2 cellular contexts compared by ENCODE assay signal in genomic region chr6:10451828-10452509, GRCh38.
TF ChIP-seq lines count a peak whose summit lies in the region.

No MANE protein-coding gene starts in this region.

TF ChIP-seq in A549, 52 proteins besides CTCF, POLR2A, EP300 and RAD21:
- TF ChIP-seq SREBF2 (IDR thresholded peaks at IDR 0.05) (no peak), FOSL2 (IDR thresholded peaks at IDR 0.05) (no peak), FOSL2 (CRISPR knock-in tag; IDR thresholded peaks at IDR 0.05) (peak; percentile 91), FOXS1 (CRISPR knock-in tag; IDR thresholded peaks at IDR 0.05) (0 out of 2 replicates have a peak, but pooled peaks have one; percentile 10), ZFP36 (IDR thresholded peaks at IDR 0.05; ENCODE audit: borderline replicate concordance, partially characterized antibody) (no peak), PHF8 (IDR thresholded peaks at IDR 0.05; ENCODE audit: borderline replicate concordance, low read depth) (no peak), RCOR1 (IDR thresholded peaks at IDR 0.05; ENCODE audit: low read depth, low read length) (no peak), NR3C1 (IDR thresholded peaks at IDR 0.05) (no peak), JUNB (IDR thresholded peaks at IDR 0.05) (peak; percentile 52), GATA3 (IDR thresholded peaks at IDR 0.05; ENCODE audit: borderline replicate concordance) (peak; percentile 73; the same call in 1 of the 2 replicates), NFE2L2 (conservative IDR thresholded peaks at IDR 0.05; ENCODE audit: low read length) (no peak), JUN (IDR thresholded peaks at IDR 0.05) (peak; percentile 45 to 82; a peak in 4 of 5 replicates), RARB (CRISPR knock-in tag; IDR thresholded peaks at IDR 0.05) (no peak), EHMT2 (IDR thresholded peaks at IDR 0.05; ENCODE audit: low read depth) (no peak), E2F6 (IDR thresholded peaks at IDR 0.05; ENCODE audit: borderline replicate concordance, low read depth) (peak; percentile 64; the same call in 1 of the 2 replicates), HMGXB4 (CRISPR knock-in tag; IDR thresholded peaks at IDR 0.05; ENCODE audit: borderline replicate concordance) (no peak), EHF (CRISPR knock-in tag; IDR thresholded peaks at IDR 0.05) (peak; percentile 82; the same call in 1 of the 2 replicates), HDAC2 (IDR thresholded peaks at IDR 0.05) (no peak), MAX (IDR thresholded peaks at IDR 0.05) (peak; percentile 87), CBX2 (IDR thresholded peaks at IDR 0.05; ENCODE audit: borderline replicate concordance, low read depth) (no peak), BHLHE40 (IDR thresholded peaks at IDR 0.05; ENCODE audit: low read depth, low read length) (no peak), MAZ (IDR thresholded peaks at IDR 0.05; ENCODE audit: borderline replicate concordance, low read depth, low read length) (no peak), CBX8 (IDR thresholded peaks at IDR 0.05) (no peak), MYC (IDR thresholded peaks at IDR 0.05; ENCODE audit: borderline replicate concordance, low read length) (0 out of 2 replicates have a peak, but pooled peaks have one; percentile 46), HES2 (IDR thresholded peaks at IDR 0.05) (no peak), CEBPB (IDR thresholded peaks at IDR 0.05) (peak; percentile 60 to 89; a peak in 3 of 4 replicates)

TF ChIP-seq in IMR-90, 13 proteins besides CTCF, POLR2A, EP300 and RAD21:
- TF ChIP-seq CEBPB (IDR thresholded peaks at IDR 0.05; ENCODE audit: low read depth, low read length) (peak; percentile 77), FOS (IDR thresholded peaks at IDR 0.05; ENCODE audit: low read depth, low read length) (0 out of 2 replicates have a peak, but pooled peaks have one; percentile 10), MAFK (IDR thresholded peaks at IDR 0.05; ENCODE audit: low read depth, low read length) (no peak)
